11 cellular contexts compared by ENCODE assay signal in genomic region chr5:38466444-38467189, GRCh38.
DNase-seq lines count a peak whose midpoint lies in the region; ATAC-seq and TF ChIP-seq lines count a peak whose summit lies in the region.
"Had no signal": no experiment of that assay in that cellular context is flagged by ENCODE, and none has a peak within 500 bp of the region (broad histone marks: within the 10 kb centered on the region; RNA-seq: fewer than 3 reads in every experiment).

No MANE protein-coding gene starts in this region.

- no peak overlapping the region for H3K27ac Mint-ChIP-seq in activated T-cell treated with anti-CD3 and anti-CD28 coated beads, Interleukin-2, amount 50 U/mL, for 24 hours

- ATAC-seq in HG03196 (IDR thresholded peaks at IDR 0.05; ENCODE audit: unreplicated experiment) (no peak), GM21529 (IDR thresholded peaks at IDR 0.05; ENCODE audit: unreplicated experiment) (no peak)

- no peak overlapping the region for H3K27ac ChIP-seq in colonic mucosa
- H3K27ac ChIP-seq in liver (ENCODE audit: low read depth in 1 of 2, low read length in 2 of 2) = peak overlapping the region; percentile 65 to 76

- H3K36me3 ChIP-seq in colonic mucosa (no peaks in the 10 kb centered on the region), liver (ENCODE audit: control insufficient read depth in 4 of 4, insufficient read depth in 3 of 4, low read depth in 1 of 4, low read length in 3 of 4) (no peaks in the 10 kb centered on the region)

- WGBS in liver = 77% methylated on average over 23 of the region's 23 CpGs

- H3K4me1 Mint-ChIP-seq in activated T-cell treated with anti-CD3 and anti-CD28 coated beads, Interleukin-2, amount 50 U/mL, for 24 hours (ENCODE audit: low read depth) = no peaks in the 10 kb centered on the region

- H3K9me3 Mint-ChIP-seq in activated T-cell treated with anti-CD3 and anti-CD28 coated beads, Interleukin-2, amount 50 U/mL, for 24 hours = no peaks in the 10 kb centered on the region

- intact Hi-C loops in colonic mucosa (cut with DNase I) = no loop called here

- no peak overlapping the region for H3K4me3 ChIP-seq in colonic mucosa
- no peak overlapping the region for H3K4me3 ChIP-seq in liver (ENCODE audit: low read depth in 1 of 3, low read length in 3 of 3)

- H3K4me1 ChIP-seq in colonic mucosa (no peaks in the 10 kb centered on the region), liver (ENCODE audit: control insufficient read depth in 4 of 4, insufficient read depth in 4 of 4, low read length in 3 of 4) (peaks cover 0 to 8% (median 5%) of the 10 kb centered on the region in 4 donors)

- no peak overlapping the region for H3K4me3 Mint-ChIP-seq in activated T-cell treated with anti-CD3 and anti-CD28 coated beads, Interleukin-2, amount 50 U/mL, for 24 hours

- peaks cover 55% of the 10 kb centered on the region for H3K27me3 Mint-ChIP-seq in activated T-cell treated with anti-CD3 and anti-CD28 coated beads, Interleukin-2, amount 50 U/mL, for 24 hours

- no peaks in the 10 kb centered on the region for H3K9me3 ChIP-seq in colonic mucosa
- H3K9me3 ChIP-seq in liver (ENCODE audit: control insufficient read depth in 4 of 4, low read length in 3 of 4) = no peaks in the 10 kb centered on the region

- no peak for TF ChIP-seq RAD21 in liver (IDR thresholded peaks at IDR 0.05)

- TF ChIP-seq CTCF in colonic mucosa (IDR thresholded peaks at IDR 0.05) = no peak
- no peak for TF ChIP-seq CTCF in liver (IDR thresholded peaks at IDR 0.05; ENCODE audit: low read depth, low read length, missing input control)
- TF ChIP-seq CTCF in GM20000 (IDR thresholded peaks at IDR 0.05; ENCODE audit: extremely low read depth, missing control alignments) = no peak

- DNase-seq in HPDE6-E6E7 (ENCODE audit: extremely low spot score) = peak; percentile 17
- DNase-seq in colonic mucosa = peak; percentile 61
- DNase-seq in smooth muscle cell of the brain vasculature (ENCODE audit: low read depth, low spot score) = peak; percentile 73
- DNase-seq in activated T-cell treated with anti-CD3 and anti-CD28 coated beads, Interleukin-2, amount 50 U/mL, for 24 hours = no peak
- DNase-seq in GM20000 (ENCODE audit: low spot score) = no peak
- DNase-seq: DMS79, NCI-H1092, SIG-M5 had no signal

- H3K27me3 ChIP-seq in colonic mucosa = no peaks in the 10 kb centered on the region
- peaks cover 0 to 3% (median 0%) of the 10 kb centered on the region in 4 donors for H3K27me3 ChIP-seq in liver (ENCODE audit: control insufficient read depth in 4 of 4, insufficient read depth in 4 of 4, low read length in 3 of 4)

- H3K36me3 Mint-ChIP-seq in activated T-cell treated with anti-CD3 and anti-CD28 coated beads, Interleukin-2, amount 50 U/mL, for 24 hours (ENCODE audit: low read depth) = no peaks in the 10 kb centered on the region

- no peak overlapping the region for H3K9ac ChIP-seq in colonic mucosa (ENCODE audit: low read depth in 2 of 2, low read length in 2 of 2)
- no peak overlapping the region for H3K9ac ChIP-seq in liver (ENCODE audit: low read depth in 1 of 2, low read length in 2 of 2)

TF ChIP-seq in liver, 16 proteins besides CTCF, POLR2A, EP300 and RAD21:
- TF ChIP-seq FOXA1 (IDR thresholded peaks at IDR 0.05) (no peak), NR2F2 (IDR thresholded peaks at IDR 0.05) (peak; percentile 98), HNF4G (IDR thresholded peaks at IDR 0.05) (no peak), GABPA (IDR thresholded peaks at IDR 0.05 in 1 of 2, conservative IDR thresholded peaks at IDR 0.05 in 1 of 2) (no peak), EGR1 (IDR thresholded peaks at IDR 0.05; ENCODE audit: low read depth in 2 of 2) (no peak), JUND (IDR thresholded peaks at IDR 0.05) (no peak), RXRA (IDR thresholded peaks at IDR 0.05) (peak in 1 of 2 donors; percentile 79), SP1 (IDR thresholded peaks at IDR 0.05) (peak; percentile 77), FOXA2 (IDR thresholded peaks at IDR 0.05) (no peak), MAX (IDR thresholded peaks at IDR 0.05) (no peak)
- TF ChIP-seq, protein P1, sequence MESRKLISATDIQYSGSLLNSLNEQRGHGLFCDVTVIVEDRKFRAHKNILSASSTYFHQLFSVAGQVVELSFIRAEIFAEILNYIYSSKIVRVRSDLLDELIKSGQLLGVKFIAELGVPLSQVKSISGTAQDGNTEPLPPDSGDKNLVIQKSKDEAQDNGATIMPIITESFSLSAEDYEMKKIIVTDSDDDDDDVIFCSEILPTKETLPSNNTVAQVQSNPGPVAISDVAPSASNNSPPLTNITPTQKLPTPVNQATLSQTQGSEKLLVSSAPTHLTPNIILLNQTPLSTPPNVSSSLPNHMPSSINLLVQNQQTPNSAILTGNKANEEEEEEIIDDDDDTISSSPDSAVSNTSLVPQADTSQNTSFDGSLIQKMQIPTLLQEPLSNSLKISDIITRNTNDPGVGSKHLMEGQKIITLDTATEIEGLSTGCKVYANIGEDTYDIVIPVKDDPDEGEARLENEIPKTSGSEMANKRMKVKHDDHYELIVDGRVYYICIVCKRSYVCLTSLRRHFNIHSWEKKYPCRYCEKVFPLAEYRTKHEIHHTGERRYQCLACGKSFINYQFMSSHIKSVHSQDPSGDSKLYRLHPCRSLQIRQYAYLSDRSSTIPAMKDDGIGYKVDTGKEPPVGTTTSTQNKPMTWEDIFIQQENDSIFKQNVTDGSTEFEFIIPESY (IDR thresholded peaks at IDR 0.05) = no peak
- TF ChIP-seq, protein P2, sequence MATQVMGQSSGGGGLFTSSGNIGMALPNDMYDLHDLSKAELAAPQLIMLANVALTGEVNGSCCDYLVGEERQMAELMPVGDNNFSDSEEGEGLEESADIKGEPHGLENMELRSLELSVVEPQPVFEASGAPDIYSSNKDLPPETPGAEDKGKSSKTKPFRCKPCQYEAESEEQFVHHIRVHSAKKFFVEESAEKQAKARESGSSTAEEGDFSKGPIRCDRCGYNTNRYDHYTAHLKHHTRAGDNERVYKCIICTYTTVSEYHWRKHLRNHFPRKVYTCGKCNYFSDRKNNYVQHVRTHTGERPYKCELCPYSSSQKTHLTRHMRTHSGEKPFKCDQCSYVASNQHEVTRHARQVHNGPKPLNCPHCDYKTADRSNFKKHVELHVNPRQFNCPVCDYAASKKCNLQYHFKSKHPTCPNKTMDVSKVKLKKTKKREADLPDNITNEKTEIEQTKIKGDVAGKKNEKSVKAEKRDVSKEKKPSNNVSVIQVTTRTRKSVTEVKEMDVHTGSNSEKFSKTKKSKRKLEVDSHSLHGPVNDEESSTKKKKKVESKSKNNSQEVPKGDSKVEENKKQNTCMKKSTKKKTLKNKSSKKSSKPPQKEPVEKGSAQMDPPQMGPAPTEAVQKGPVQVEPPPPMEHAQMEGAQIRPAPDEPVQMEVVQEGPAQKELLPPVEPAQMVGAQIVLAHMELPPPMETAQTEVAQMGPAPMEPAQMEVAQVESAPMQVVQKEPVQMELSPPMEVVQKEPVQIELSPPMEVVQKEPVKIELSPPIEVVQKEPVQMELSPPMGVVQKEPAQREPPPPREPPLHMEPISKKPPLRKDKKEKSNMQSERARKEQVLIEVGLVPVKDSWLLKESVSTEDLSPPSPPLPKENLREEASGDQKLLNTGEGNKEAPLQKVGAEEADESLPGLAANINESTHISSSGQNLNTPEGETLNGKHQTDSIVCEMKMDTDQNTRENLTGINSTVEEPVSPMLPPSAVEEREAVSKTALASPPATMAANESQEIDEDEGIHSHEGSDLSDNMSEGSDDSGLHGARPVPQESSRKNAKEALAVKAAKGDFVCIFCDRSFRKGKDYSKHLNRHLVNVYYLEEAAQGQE (IDR thresholded peaks at IDR 0.05) = no peak
- TF ChIP-seq, protein P3, sequence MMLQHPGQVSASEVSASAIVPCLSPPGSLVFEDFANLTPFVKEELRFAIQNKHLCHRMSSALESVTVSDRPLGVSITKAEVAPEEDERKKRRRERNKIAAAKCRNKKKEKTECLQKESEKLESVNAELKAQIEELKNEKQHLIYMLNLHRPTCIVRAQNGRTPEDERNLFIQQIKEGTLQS (IDR thresholded peaks at IDR 0.05) = peak; percentile 47

Comparison
In these comparisons a context has a peak if more than half of its experiments do, and no peak if none do; other contexts are left out.
1. DNase-seq: peak in HPDE6-E6E7 (single experiment), colonic mucosa (single experiment) and smooth muscle cell of the brain vasculature (single experiment); none in activated T-cell treated with anti-CD3 and anti-CD28 coated beads, Interleukin-2, amount 50 U/mL, for 24 hours (single experiment) and GM20000 (single experiment).